Comparison of ENCODE assay signal across 31 cellular contexts in genomic region chr7:82655965-82656364, GRCh38.
"Had no signal": no experiment of that assay in that cellular context is flagged by ENCODE, and none has a peak within 500 bp of the region (broad histone marks: within the 10 kb centered on the region; RNA-seq: fewer than 3 reads in every experiment).

No MANE protein-coding gene starts in this region.

- H3K36me3 ChIP-seq: MG63, SJCRH30 had no signal

- H3K4me3 ChIP-seq: MG63, PC-9, SJCRH30, SK-N-MC had no signal

- H3K4me1 ChIP-seq: SJCRH30 had no signal

- H2AFZ ChIP-seq: PC-9 had no signal

- DNase-seq: Kasumi-1, KG1, MG63, NCI-H1048, NCI-H1092 treated with DMSO at 0.1 percent for 48 hours, NCI-H1105 treated with DMSO at 0.1 percent for 48 hours, NCI-H1417, NCI-H1436, NCI-H146, NCI-H1694 treated with DMSO at 0.1 percent for 48 hours, NCI-H187 treated with DMSO at 0.1 percent for 48 hours, NCI-H2029, NCI-H2171 treated with DMSO at 0.1 percent for 48 hours, NCI-H226, NCI-H446 treated with DMSO at 0.1 percent for 48 hours, NCI-H510A, NCI-H524, NCI-H526, NCI-H69, NCI-H748 treated with DMSO at 0.1 percent for 48 hours, NCI-H82, PC-9, SHP77, SIG-M5, SJCRH30 had no signal

- ATAC-seq: Panc1, Right ventricle myocardium inferior, SK-N-SH treated with all-trans-retinoic acid at 6 μM for 48 hours had no signal

- H3K9me3 ChIP-seq: MG63 had no signal

- H3K4me2 ChIP-seq: PC-9 had no signal

- H3K27ac ChIP-seq: PC-9, RWPE1, SJCRH30, SK-N-MC had no signal

- H3K27me3 ChIP-seq: MG63, SJCRH30 had no signal

- FAIRE-seq: RCC 7860 had no signal
